In the genomic region with DNA sequence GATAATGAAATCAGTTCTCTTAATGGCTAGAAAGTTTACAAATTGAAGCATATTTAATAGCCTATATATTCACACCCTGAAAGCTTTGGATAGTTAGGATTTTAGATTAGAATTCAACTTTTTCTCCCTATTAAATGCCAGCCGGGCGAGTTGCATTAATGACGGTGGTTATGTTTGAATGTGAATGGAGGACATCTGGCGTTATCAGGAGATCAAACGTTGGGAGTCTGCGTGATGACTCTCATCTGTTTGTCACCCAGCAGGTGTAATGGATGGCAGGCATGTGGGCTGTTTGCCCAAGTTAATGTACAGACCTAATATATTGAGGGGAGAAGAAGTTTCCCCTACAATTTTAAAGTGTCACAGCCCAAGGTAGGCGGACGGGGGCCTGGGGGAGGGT, we compare ENCODE assay signal across 20 cellular contexts.
"Had no signal": no experiment of that assay in that cellular context is flagged by ENCODE, and none has a peak within 500 bp of the region (broad histone marks: within the 10 kb centered on the region; RNA-seq: fewer than 3 reads in every experiment).

No MANE protein-coding gene starts in this region.

- H3K4me1 ChIP-seq: ascending aorta, breast epithelium, gastrocnemius medialis, pancreas, upper lobe of left lung had no signal

- H3K27ac ChIP-seq: ascending aorta, breast epithelium, gastrocnemius medialis, neutrophil, pancreas, thoracic aorta, upper lobe of left lung had no signal

- H3K27me3 ChIP-seq: ascending aorta, breast epithelium, gastrocnemius medialis, neutrophil, pancreas, upper lobe of left lung had no signal

- H3K36me3 ChIP-seq: ascending aorta, breast epithelium, gastrocnemius medialis, neutrophil, pancreas, thoracic aorta, upper lobe of left lung had no signal

- H3K9me3 ChIP-seq: ascending aorta, breast epithelium, gastrocnemius medialis, neutrophil, pancreas, thoracic aorta, upper lobe of left lung had no signal

- ATAC-seq: activated CD4-positive, CD25-positive, alpha-beta regulatory T cell treated with anti-CD3 and anti-CD28 coated beads, Interleukin-2, amount 50 U/mL, for 24 hours; esophagus mucosa; gastrocnemius medialis; naive thymus-derived CD4-positive, alpha-beta T cell; pancreas; stimulated activated naive B cell treated with anti-CD40 and anti-IgM and Interleukin-4, amounts not matched to agents 10 μg/mL and 1 μg/mL and 100 μg/mL, for 72 hours had no signal

- DNase-seq: activated CD4-positive, alpha-beta T cell treated with anti-CD3 and anti-CD28 coated beads, Interleukin-2, amount 50 U/mL, for 1 hour; activated CD8-positive, alpha-beta memory T cell treated with anti-CD3 and anti-CD28 coated beads for 24 hours; activated CD8-positive, alpha-beta memory T cell treated with anti-CD3 and anti-CD28 coated beads, Interleukin-2, amount 50 U/mL, for 48 hours; activated effector memory CD4-positive, alpha-beta T cell treated with anti-CD3 and anti-CD28 coated beads, Interleukin-2, amount 50 U/mL, for 16 hours; activated T-cell treated with anti-CD3 and anti-CD28 coated beads, Interleukin-2, amount 50 U/mL, for 48 hours; cerebellar nuclear complex; cortex of kidney; effector CD4-positive, alpha-beta T cell; gastrocnemius medialis; mesenchymal stem cell; naive thymus-derived CD4-positive, alpha-beta T cell; pancreas; stimulated activated naive B cell treated with anti-CD40 and anti-IgM and Interleukin-4, amounts not matched to agents 10 μg/mL and 1 μg/mL and 100 μg/mL, for 72 hours; upper lobe of left lung had no signal

- H3K4me3 ChIP-seq: ascending aorta, breast epithelium, gastrocnemius medialis, pancreas, thoracic aorta, upper lobe of left lung had no signal
